In the genomic region with DNA sequence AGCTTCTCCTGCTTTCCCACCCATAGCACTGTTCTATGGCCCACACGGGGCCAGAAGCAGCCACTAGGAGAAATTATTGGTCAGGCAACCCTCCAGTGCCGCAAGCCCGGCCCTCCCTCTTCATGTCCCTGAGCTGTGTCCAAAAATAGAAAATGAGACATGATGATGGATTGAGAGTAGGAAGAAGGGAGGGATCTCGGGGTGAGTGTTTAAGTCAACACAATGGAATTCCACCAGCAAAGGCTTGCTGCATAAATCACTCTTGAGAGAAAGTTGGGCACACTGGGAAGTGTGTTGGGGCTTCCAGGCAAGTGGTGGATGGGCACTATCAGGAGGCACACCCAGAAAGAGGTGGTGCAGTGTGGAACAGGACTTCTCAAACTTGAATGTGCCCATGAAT, we compare ENCODE assay signal across 12 cellular contexts.
DNase-seq lines count a peak whose midpoint lies in the region; ATAC-seq, FAIRE-seq and TF ChIP-seq lines count a peak whose summit lies in the region.
"Had no signal": no experiment of that assay in that cellular context is flagged by ENCODE, and none has a peak within 500 bp of the region (broad histone marks: within the 10 kb centered on the region; RNA-seq: fewer than 3 reads in every experiment).

No MANE protein-coding gene starts in this region.

- peaks cover 2 to 4% of the 10 kb centered on the region in 2 experiments for H3K27me3 ChIP-seq in endothelial cell of umbilical vein (ENCODE audit: control insufficient read depth in 2 of 2, insufficient read depth in 2 of 2, low read length in 2 of 2)
- H3K27me3 ChIP-seq in mesendoderm (ENCODE audit: insufficient read depth, low read length, poor library complexity) = no peaks in the 10 kb centered on the region

- no peak for TF ChIP-seq POLR2A in endothelial cell of umbilical vein (IDR thresholded peaks at IDR 0.05; ENCODE audit: low read depth, low read length)

- H3K9me1 ChIP-seq in endothelial cell of umbilical vein (replicated peaks; ENCODE audit: control insufficient read depth, extremely low read depth, insufficient read depth, low read length) = no peaks in the 10 kb centered on the region

- H3K9me3 ChIP-seq in endothelial cell of umbilical vein (replicated peaks; ENCODE audit: control insufficient read depth, insufficient read depth, low read length) = no peaks in the 10 kb centered on the region
- H3K9me3 ChIP-seq: sigmoid colon had no signal

- H3K4me2 ChIP-seq in endothelial cell of umbilical vein (ENCODE audit: insufficient read depth, low read length) (no peak overlapping the region), mesendoderm (ENCODE audit: low read length) (no peak overlapping the region)

- H3K36me3 ChIP-seq in endothelial cell of umbilical vein (ENCODE audit: control insufficient read depth in 2 of 2, extremely low read depth in 1 of 2, insufficient read depth in 2 of 2, low read length in 2 of 2) (no peaks in the 10 kb centered on the region), mesendoderm (ENCODE audit: control insufficient read depth, insufficient read depth, low read length) (no peaks in the 10 kb centered on the region)
- H3K36me3 ChIP-seq: sigmoid colon had no signal

- no peak for ATAC-seq in GM21447 (IDR thresholded peaks at IDR 0.05; ENCODE audit: unreplicated experiment)

- no peak overlapping the region for H3K18ac ChIP-seq in mesendoderm (ENCODE audit: low read length)

- TF ChIP-seq CTCF in AG09309 (IDR thresholded peaks at IDR 0.05; ENCODE audit: control insufficient read depth, insufficient read depth, low read depth, low read length, missing control alignments) (peak; percentile 25), endothelial cell of umbilical vein (IDR thresholded peaks at IDR 0.05; ENCODE audit: extremely low read depth in 1 of 2, insufficient read depth in 1 of 2, low read depth in 1 of 2, low read length in 2 of 2) (no peak)

- dilution Hi-C loops in endothelial cell of umbilical vein (cut with MboI; ENCODE audit: extremely low pct_ligation_motif_present, low sequenced_read_pairs) = no loop called here

- BruUV-seq in endothelial cell of umbilical vein (replicated peaks; lab: Mats Ljungman, UMichigan) = no TSS peak

- H3K23ac ChIP-seq in mesendoderm (ENCODE audit: low read length) = no peak overlapping the region

- H3K79me1 ChIP-seq in mesendoderm (ENCODE audit: low read length) = no peaks in the 10 kb centered on the region

- H3K4me1 ChIP-seq in endothelial cell of umbilical vein (ENCODE audit: control insufficient read depth, extremely low read depth, insufficient read depth, low read length) (peaks cover 10% of the 10 kb centered on the region), mesendoderm (ENCODE audit: control insufficient read depth, low read depth, low read length) (no peaks in the 10 kb centered on the region)

- no peak overlapping the region for H3K4ac ChIP-seq in mesendoderm (ENCODE audit: low read depth, low read length)

- H2AFZ ChIP-seq in endothelial cell of umbilical vein (ENCODE audit: low read depth, low read length) = peak overlapping the region; percentile 44

- no peaks in the 10 kb centered on the region for H4K20me1 ChIP-seq in endothelial cell of umbilical vein (replicated peaks; ENCODE audit: control insufficient read depth, extremely low read depth, insufficient read depth, low read length)

- no CpG with 5 or more reads among the region's 4 CpGs for WGBS in mesendoderm (ENCODE audit: extremely low coverage, insufficient coverage, low lambda C conversion rate)

- H4K5ac ChIP-seq in mesendoderm (ENCODE audit: low read length) = no peak overlapping the region

- H3K4me3 ChIP-seq in AG09309 (ENCODE audit: control insufficient read depth, low read depth, low read length) (no peak overlapping the region), endothelial cell of umbilical vein (replicated peaks in 1 of 3; ENCODE audit: insufficient read depth in 1 of 3, low read depth in 1 of 3, low read length in 3 of 3) (no peak overlapping the region), mesendoderm (ENCODE audit: low read length) (no peak overlapping the region)
- H3K4me3 ChIP-seq: sigmoid colon had no signal

- CTCF ChIA-PET in endothelial cell of umbilical vein (lab: Charles Lee) = interaction anchor here (0.7 to 2.2 kb wide), 31 partner anchors 9 to 1235 kb away, joined by 3 to 14 read pairs (median 4); no protein-coding TSS in a partner anchor

- H2AK5ac ChIP-seq in mesendoderm (ENCODE audit: low read length) = no peak overlapping the region

- H2BK15ac ChIP-seq in mesendoderm (replicated peaks; ENCODE audit: low read depth) = no peak overlapping the region

- POLR2A ChIA-PET in endothelial cell of umbilical vein (lab: Charles Lee) = no interaction called here

- no peak overlapping the region for H3K56ac ChIP-seq in mesendoderm (ENCODE audit: low read length)

- H3K79me2 ChIP-seq in endothelial cell of umbilical vein (ENCODE audit: control insufficient read depth, insufficient read depth, low read length) (no peaks in the 10 kb centered on the region), mesendoderm (ENCODE audit: control insufficient read depth, insufficient read depth, low read length) (no peaks in the 10 kb centered on the region)

- H2BK120ac ChIP-seq in mesendoderm (ENCODE audit: low read depth, low read length) = no peak overlapping the region

- no peak overlapping the region for H3K27ac ChIP-seq in endothelial cell of umbilical vein (ENCODE audit: insufficient read depth, low read depth, low read length)
- H3K27ac ChIP-seq in mesendoderm (ENCODE audit: low read depth, low read length) = no peak overlapping the region

- H3K9ac ChIP-seq in endothelial cell of umbilical vein (replicated peaks; ENCODE audit: extremely low read depth, insufficient read depth, low read length) (no peak overlapping the region), mesendoderm (ENCODE audit: low read length) (no peak overlapping the region)

- intact Hi-C loops in endothelial cell of umbilical vein (cut with micrococcal nuclease) = loop anchor here (1.0 to 5.0 kb wide), 6 partner anchors 50 to 433 kb away; no protein-coding TSS in a partner anchor

- H2BK5ac ChIP-seq in mesendoderm (ENCODE audit: low read length) = no peak overlapping the region

- DNase-seq in AG09309 (ENCODE audit: low read depth) (peak; percentile 90), M059J (ENCODE audit: low read depth) (peak; percentile 96), endothelial cell of umbilical vein (ENCODE audit: low read depth, low spot score) (peak; percentile 74), mesendoderm (peak; percentile 22), NCI-H2081 (lab: John Stamatoyannopoulos, UW) (no peak), HuH-7 (ENCODE audit: low spot score) (no peak), NK-92 (lab: John Stamatoyannopoulos, UW; ENCODE audit: unreplicated experiment) (no peak)
- DNase-seq: COR-L47, NCI-H1694 treated with DMSO at 0.1 percent for 48 hours, sigmoid colon, T1000 had no signal

- peak; percentile 77 for FAIRE-seq in endothelial cell of umbilical vein (lab: Jason Lieb, UNC)

- no peak overlapping the region for H4K8ac ChIP-seq in mesendoderm (ENCODE audit: low read depth, low read length)

TF ChIP-seq in endothelial cell of umbilical vein, 7 proteins besides CTCF, POLR2A, EP300 and RAD21:
- TF ChIP-seq JUN (IDR thresholded peaks at IDR 0.05; ENCODE audit: borderline replicate concordance, insufficient read depth, insufficient read length, low read depth) (peak; percentile 74), GATA2 (IDR thresholded peaks at IDR 0.05; ENCODE audit: insufficient read depth, insufficient read length, low read depth, low read length) (no peak), POLR2AphosphoS5 (IDR thresholded peaks at IDR 0.05; ENCODE audit: insufficient read depth, low read depth, low read length) (peak; percentile 31), FOS (IDR thresholded peaks at IDR 0.05; ENCODE audit: borderline replicate concordance, insufficient read depth, low read length) (peak; percentile 40)

Comparison
In these comparisons a context has a peak if more than half of its experiments do, and no peak if none do; other contexts are left out.
1. DNase-seq: peak in AG09309 (single experiment), M059J (single experiment), endothelial cell of umbilical vein (single experiment) and mesendoderm (single experiment); none in NCI-H2081 (0 of 2), HuH-7 (single experiment) and NK-92 (single experiment).